ENCODE assay signal across 1 cellular context in genomic region chr9:106835840-106836239, GRCh38.
TF ChIP-seq lines count a peak whose summit lies in the region.

No MANE protein-coding gene starts in this region.

TF ChIP-seq in K562, 482 proteins besides CTCF, POLR2A, EP300 and RAD21 (continued from another document):
- TF ChIP-seq ZBTB49 (CRISPR knock-in tag; IDR thresholded peaks at IDR 0.05; ENCODE audit: borderline replicate concordance) (no peak), DDX20 (tag; IDR thresholded peaks at IDR 0.05; ENCODE audit: low read depth) (no peak), STAT5B (CRISPR knock-in tag; IDR thresholded peaks at IDR 0.05) (no peak), RBM22 (IDR thresholded peaks at IDR 0.05; ENCODE audit: low read depth, low read length, poor library complexity, severe bottlenecking) (no peak), ZNF217 (CRISPR knock-in tag; IDR thresholded peaks at IDR 0.05) (no peak), ATF3 (IDR thresholded peaks at IDR 0.05) (no peak), ATF3 (CRISPR knock-in tag; conservative IDR thresholded peaks at IDR 0.05) (no peak), ZNF143 (CRISPR knock-in tag; IDR thresholded peaks at IDR 0.05) (no peak), CHD4 (IDR thresholded peaks at IDR 0.05; ENCODE audit: insufficient read depth, insufficient replicate concordance, low read depth, low read length, poor library complexity, severe bottlenecking) (no peak)
